Comparison of ENCODE assay signal across 25 cellular contexts in the genomic region with DNA sequence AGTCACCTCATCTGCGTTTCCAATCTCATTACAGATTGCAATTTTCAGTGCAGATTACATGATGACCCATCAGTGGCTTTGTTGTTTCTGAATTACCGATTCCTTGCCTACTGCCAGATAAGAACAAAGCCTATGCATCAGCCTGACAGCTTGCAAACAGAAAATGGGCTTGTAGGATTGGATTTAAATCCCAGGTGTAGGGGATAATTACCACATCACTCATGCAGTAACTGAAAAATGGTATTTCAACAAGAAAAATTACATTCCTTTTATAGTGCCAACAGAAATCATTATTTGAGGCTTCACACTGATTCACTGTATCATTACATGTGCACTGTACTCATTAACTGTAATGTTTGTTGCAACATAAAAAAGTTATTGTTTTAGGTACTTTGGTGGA.
"Had no signal": no experiment of that assay in that cellular context is flagged by ENCODE, and none has a peak within 500 bp of the region (broad histone marks: within the 10 kb centered on the region; RNA-seq: fewer than 3 reads in every experiment).

No MANE protein-coding gene starts in this region.

- H3K27me3 ChIP-seq: brain microvascular endothelial cell, cardiac muscle cell had no signal

- DNase-seq: activated B cell treated with CpG ODN at 0.5 μM for 24 hours; activated CD4-positive, alpha-beta T cell treated with anti-CD3 and anti-CD28 coated beads for 1 hour; activated CD4-positive, alpha-beta T cell treated with anti-CD3 and anti-CD28 coated beads, Interleukin-2, amount 10 ng/mL, durations not matched to agents 24 days and 14 days; activated CD4-positive, alpha-beta T cell treated with anti-CD3 and anti-CD28 coated beads, Interleukin-2, amount 50 U/mL, for 48 hours; activated CD8-positive, alpha-beta memory T cell treated with anti-CD3 and anti-CD28 coated beads, Interleukin-2, amount 10 ng/mL, durations not matched to agents 7 days and 5 days; activated effector memory CD4-positive, alpha-beta T cell treated with anti-CD3 and anti-CD28 coated beads, Interleukin-2, amount 50 U/mL, for 16 hours; activated naive CD4-positive, alpha-beta T cell treated with Interleukin-2 at 50 U/mL for 16 hours; activated naive CD8-positive, alpha-beta T cell treated with anti-CD3 and anti-CD28 coated beads, Interleukin-2, amount 50 U/mL, for 24 hours; activated T-cell treated with anti-CD3 and anti-CD28 coated beads, Interleukin-2, amount 50 U/mL, for 24 hours; amniotic stem cell; brain microvascular endothelial cell; IMR-90; Kasumi-1; KBM-7; NCI-H1105 treated with DMSO at 0.1 percent for 48 hours; NCI-H1436 treated with DMSO at 0.1 percent for 48 hours; NCI-H2029 treated with DMSO at 0.1 percent for 48 hours; NCI-H446; NCI-H524; NCI-H748 treated with DMSO at 0.1 percent for 48 hours; SIG-M5; T-helper 17 cell; T1000 had no signal

- ATAC-seq: activated CD8-positive, alpha-beta memory T cell treated with anti-CD3 and anti-CD28 coated beads, Interleukin-2, amount 10 ng/mL, durations not matched to agents 7 days and 5 days; activated naive CD4-positive, alpha-beta T cell treated with anti-CD3 and anti-CD28 coated beads, Interleukin-2, amount 50 U/mL, for 72 hours; activated naive CD8-positive, alpha-beta T cell treated with anti-CD3 and anti-CD28 coated beads, Interleukin-2, amount 50 U/mL, for 24 hours; T-helper 17 cell had no signal

- H3K4me3 ChIP-seq: cardiac muscle cell had no signal

- H3K27ac ChIP-seq: brain microvascular endothelial cell, cardiac muscle cell had no signal

- H3K36me3 ChIP-seq: brain microvascular endothelial cell, cardiac muscle cell had no signal
